11 cellular contexts compared by ENCODE assay signal in the genomic region with DNA sequence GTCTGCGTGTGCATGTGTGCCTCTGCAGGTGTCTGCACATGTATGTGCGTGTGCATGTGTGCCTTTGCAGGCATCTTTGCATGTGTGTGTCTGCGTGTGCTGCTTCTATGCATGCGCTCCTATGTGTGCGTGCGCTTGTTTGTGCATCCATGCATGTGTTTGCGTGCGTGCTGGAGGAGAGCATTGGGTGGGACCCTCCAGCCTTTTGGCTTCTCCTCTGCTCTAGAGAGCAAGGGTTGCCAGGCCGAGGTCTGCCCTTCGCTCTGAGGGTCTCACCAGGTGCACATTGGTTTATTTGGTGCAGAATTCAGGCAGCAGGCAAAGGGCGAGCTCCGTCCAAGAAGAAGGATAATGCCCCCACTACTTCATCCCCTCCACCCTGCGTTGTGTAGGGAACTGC. TPM values are rescaled to one million over a fixed set of nuclear protein-coding genes. Genes with fewer than 3 reads are reported as not detected.
DNase-seq lines count a peak whose midpoint lies in the region; ATAC-seq and TF ChIP-seq lines count a peak whose summit lies in the region.
"Had no signal": no experiment of that assay in that cellular context is flagged by ENCODE, and none has a peak within 500 bp of the region (broad histone marks: within the 10 kb centered on the region; RNA-seq: fewer than 3 reads in every experiment).

No MANE protein-coding gene starts in this region.

- no peaks in the 10 kb centered on the region for H3K36me3 ChIP-seq in CD8-positive, alpha-beta T cell (ENCODE audit: insufficient read depth, low read length)
- H3K36me3 ChIP-seq in NT2/D1 (ENCODE audit: insufficient read depth, insufficient read length, low read length) (no peaks in the 10 kb centered on the region), parathyroid adenoma (ENCODE audit: control insufficient read depth, insufficient read depth, low read length) (no peaks in the 10 kb centered on the region), tibial nerve (peaks cover 0 to 10% (median 0%) of the 10 kb centered on the region in 3 donors)
- H3K36me3 ChIP-seq: thyroid gland had no signal

- WGBS in tibial nerve, 2 donors: 82 to 87% methylated on average over 13 of the region's 13 CpGs

- ATAC-seq in CD8-positive, alpha-beta T cell: no peak
- ATAC-seq in HG02852 (IDR thresholded peaks at IDR 0.05; ENCODE audit: unreplicated experiment): no peak

- H3K9ac ChIP-seq in NT2/D1 (ENCODE audit: insufficient read length, low read depth): no peak overlapping the region
- H3K9ac ChIP-seq in parathyroid adenoma: no peak overlapping the region

- peak overlapping the region; percentile 86 for H3K4me3 ChIP-seq in CD8-positive, alpha-beta T cell (ENCODE audit: low read depth, low read length)
- H3K4me3 ChIP-seq in NT2/D1 (ENCODE audit: insufficient read length, low read depth) (peak overlapping the region; percentile 68), parathyroid adenoma (ENCODE audit: low read depth, low read length) (no peak overlapping the region), tibial nerve (peak overlapping the region in 2 of 4 donors; percentile 76 to 97)

- H3K36me3 Mint-ChIP-seq in CD8-positive, alpha-beta T cell: peaks cover 3% of the 10 kb centered on the region
- peaks cover 3% of the 10 kb centered on the region for H3K36me3 Mint-ChIP-seq in endothelial cell (ENCODE audit: low read depth, unreplicated experiment)

- H3K27ac Mint-ChIP-seq in CD8-positive, alpha-beta T cell: no peak overlapping the region
- no peak overlapping the region for H3K27ac Mint-ChIP-seq in endothelial cell (ENCODE audit: unreplicated experiment)

- peaks cover 2% of the 10 kb centered on the region for H3K27me3 Mint-ChIP-seq in CD8-positive, alpha-beta T cell (ENCODE audit: low read depth)
- H3K27me3 Mint-ChIP-seq in endothelial cell (ENCODE audit: unreplicated experiment): peaks cover 20% of the 10 kb centered on the region

- CTCF ChIA-PET in CD8-positive, alpha-beta T cell (lab: Charles Lee): no interaction called here

- no peak for DNase-seq in CD8-positive, alpha-beta T cell
- DNase-seq in NT2/D1 (ENCODE audit: low read depth, low spot score) (no peak), endothelial cell (ENCODE audit: low spot score) (no peak), DMS153 treated with DMSO at 0.1 percent for 48 hours (lab: John Stamatoyannopoulos, UW; ENCODE audit: unreplicated experiment) (no peak), tibial nerve (ENCODE audit: low spot score in 2 of 2) (no peak)
- DNase-seq in activated CD4-positive, alpha-beta T cell treated with anti-CD3 and anti-CD28 coated beads, Interleukin-2, amount 50 U/mL, for 48 hours: no peak
- DNase-seq: hippocampal formation, NCI-H2171 treated with DMSO at 0.1 percent for 48 hours, thyroid gland had no signal

- no peak overlapping the region for H2AFZ ChIP-seq in parathyroid adenoma

- POLR2A ChIA-PET in CD8-positive, alpha-beta T cell (lab: Charles Lee): no interaction called here

- H3K4me1 ChIP-seq in CD8-positive, alpha-beta T cell (ENCODE audit: insufficient read depth, low read length): peaks cover 17% of the 10 kb centered on the region
- H3K4me1 ChIP-seq in NT2/D1 (ENCODE audit: insufficient read depth, insufficient read length) (peaks cover 17% of the 10 kb centered on the region), parathyroid adenoma (no peaks in the 10 kb centered on the region), tibial nerve (peaks cover 0 to 36% (median 17%) of the 10 kb centered on the region in 4 donors)

- H3K79me2 ChIP-seq in parathyroid adenoma: peaks cover 14% of the 10 kb centered on the region

- peaks cover 3% of the 10 kb centered on the region for H3K9me3 Mint-ChIP-seq in CD8-positive, alpha-beta T cell
- H3K9me3 Mint-ChIP-seq in endothelial cell (ENCODE audit: unreplicated experiment): peaks cover 3% of the 10 kb centered on the region

- intact Hi-C loops in CD8-positive, alpha-beta T cell (cut with DNase I, micrococcal nuclease): loop anchor here (2.0 to 5.0 kb wide), 2 partner anchors 241 to 867 kb away; a partner anchor contains a TSS

- H3K27ac ChIP-seq in CD8-positive, alpha-beta T cell (ENCODE audit: low read depth, low read length): no peak overlapping the region
- H3K27ac ChIP-seq in parathyroid adenoma: no peak overlapping the region
- H3K27ac ChIP-seq in tibial nerve: peak overlapping the region in 1 of 4 donors; percentile 24
- H3K27ac ChIP-seq: thyroid gland had no signal

- TF ChIP-seq EP300 in tibial nerve (IDR thresholded peaks at IDR 0.05): no peak

- TF ChIP-seq CTCF in CD8-positive, alpha-beta T cell (IDR thresholded peaks at IDR 0.05): no peak
- no peak for TF ChIP-seq CTCF in endothelial cell (IDR thresholded peaks at IDR 0.05; ENCODE audit: unreplicated experiment)
- TF ChIP-seq CTCF in parathyroid adenoma (IDR thresholded peaks at IDR 0.05): no peak
- no peak for TF ChIP-seq CTCF in tibial nerve (IDR thresholded peaks at IDR 0.05)

- peaks cover 4% of the 10 kb centered on the region for H3K9me3 ChIP-seq in CD8-positive, alpha-beta T cell (ENCODE audit: low read length)
- H3K9me3 ChIP-seq in NT2/D1 (ENCODE audit: insufficient read depth, low read length) (peaks cover 12% of the 10 kb centered on the region; the same call in 1 of the 2 replicates), parathyroid adenoma (ENCODE audit: control insufficient read depth, low read length) (no peaks in the 10 kb centered on the region), tibial nerve (peaks cover 0 to 8% (median 0%) of the 10 kb centered on the region in 4 donors)
- H3K9me3 ChIP-seq: thyroid gland had no signal

- H3K27me3 ChIP-seq in CD8-positive, alpha-beta T cell (ENCODE audit: insufficient read depth, low read length): no peaks in the 10 kb centered on the region
- H3K27me3 ChIP-seq in NT2/D1 (ENCODE audit: insufficient read depth, insufficient read length) (peaks cover 45% of the 10 kb centered on the region), parathyroid adenoma (ENCODE audit: control insufficient read depth, insufficient read depth, low read length) (no peaks in the 10 kb centered on the region), tibial nerve (no peaks in the 10 kb centered on the region)
- H3K27me3 ChIP-seq: thyroid gland had no signal

- peak overlapping the region; percentile 96 for H3K4me2 ChIP-seq in parathyroid adenoma (ENCODE audit: low read length)

- peak overlapping the region; percentile 85 for H3K4me3 Mint-ChIP-seq in CD8-positive, alpha-beta T cell
- H3K4me3 Mint-ChIP-seq in endothelial cell (ENCODE audit: unreplicated experiment): peak overlapping the region; percentile 96

- peaks cover 18% of the 10 kb centered on the region for H3K4me1 Mint-ChIP-seq in CD8-positive, alpha-beta T cell (ENCODE audit: low read depth)
- H3K4me1 Mint-ChIP-seq in endothelial cell (ENCODE audit: unreplicated experiment): peaks cover 4% of the 10 kb centered on the region

- TF ChIP-seq POLR2A in tibial nerve (IDR thresholded peaks at IDR 0.05): no peak

RNA-seq across cellular contexts. Expression of a gene that starts 1.1 kb away (rescaled TPM):
- 1 to 10 TPM; 1.1 to 1.2 TPM for total RNA-seq in CD8-positive, alpha-beta T cell
- 6.7 TPM for total RNA-seq in endothelial cell (ENCODE audit: unreplicated experiment)
- total RNA-seq in tibial nerve: 10 to 100 TPM; 27.3 to 39.0 (median 36.7) TPM

RNA-seq across cellular contexts. Expression of a gene that starts 17.0 kb away (rescaled TPM):
- 10 to 100 TPM; 29.3 to 30.9 TPM for total RNA-seq in CD8-positive, alpha-beta T cell
- 27.9 TPM for total RNA-seq in endothelial cell (ENCODE audit: unreplicated experiment)
- total RNA-seq in tibial nerve: 10 to 100 TPM; 17.4 to 22.5 (median 21.0) TPM

RNA-seq across cellular contexts. Expression of a gene that starts 35.9 kb away (rescaled TPM):
- 1 to 10 TPM; 3.1 to 3.4 TPM for total RNA-seq in CD8-positive, alpha-beta T cell
- total RNA-seq in endothelial cell (ENCODE audit: unreplicated experiment) (10.6 TPM), tibial nerve (10 to 100 TPM; 13.3 to 45.5 (median 18.7) TPM)

RNA-seq across cellular contexts. Expression of a gene that starts 51.3 kb away (rescaled TPM):
- 100 to 1,000 TPM; 103 to 107 TPM for total RNA-seq in CD8-positive, alpha-beta T cell
- total RNA-seq in endothelial cell (ENCODE audit: unreplicated experiment) (74.1 TPM), tibial nerve (100 to 1,000 TPM in 1 of 4 donors, 10 to 100 TPM in 3; 64.9 to 114 (median 88.5) TPM)

RNA-seq across cellular contexts. Expression of a gene that starts 52.3 kb away (rescaled TPM):
- 10 to 100 TPM; 78.3 to 91.2 TPM for total RNA-seq in CD8-positive, alpha-beta T cell
- total RNA-seq in endothelial cell (ENCODE audit: unreplicated experiment) (207 TPM), tibial nerve (100 to 1,000 TPM in 1 of 4 donors, 10 to 100 TPM in 3; 42.6 to 115 (median 87.9) TPM)
